Comparison of ENCODE assay signal across 1 cellular context in the genomic region with DNA sequence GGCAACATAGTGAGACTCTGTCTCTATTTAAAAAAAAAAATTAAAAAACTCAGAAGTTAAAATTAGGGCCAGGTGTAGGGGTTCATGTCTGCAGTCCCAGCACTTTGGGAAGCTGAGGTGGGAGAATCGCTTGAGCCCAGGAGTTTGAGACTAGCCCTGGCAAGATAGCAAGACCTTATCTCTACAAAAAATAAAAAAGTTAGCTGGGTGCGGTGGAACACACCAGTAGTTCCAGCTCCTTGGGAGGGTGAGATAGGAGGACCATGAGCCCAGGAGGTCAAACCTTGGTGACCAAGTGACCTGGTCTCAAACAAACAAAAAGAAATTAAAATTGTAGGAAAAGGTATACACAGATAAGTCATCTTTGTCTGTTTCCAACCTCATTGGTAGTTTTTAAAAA.
TF ChIP-seq lines count a peak whose summit lies in the region.

No MANE protein-coding gene starts in this region.

TF ChIP-seq in K562, 482 proteins besides CTCF, POLR2A, EP300 and RAD21 (continues in another document):
- no peak for TF ChIP-seq ZNF699 (CRISPR knock-in tag; IDR thresholded peaks at IDR 0.05; ENCODE audit: insufficient replicate concordance)
- TF ChIP-seq TAL1 (IDR thresholded peaks at IDR 0.05) = peak; percentile 88
- peak; percentile 71 for TF ChIP-seq KLF16 (IDR thresholded peaks at IDR 0.05)
- no peak for TF ChIP-seq ETS2 (tag; IDR thresholded peaks at IDR 0.05; ENCODE audit: borderline replicate concordance, poor library complexity, severe bottlenecking)
- no peak for TF ChIP-seq U2AF1 (optimal IDR thresholded peaks at IDR 0.05; ENCODE audit: low read depth, low read length)
- peak; percentile 53; the same call in 1 of the 2 replicates for TF ChIP-seq POLR2AphosphoS5 (IDR thresholded peaks at IDR 0.05; ENCODE audit: control insufficient read depth, insufficient read depth, low read depth, low read length)
- TF ChIP-seq SUPT5H (IDR thresholded peaks at IDR 0.05) = no peak
- no peak for TF ChIP-seq HNRNPH1 (optimal IDR thresholded peaks at IDR 0.05; ENCODE audit: low read depth, low read length)
- no peak for TF ChIP-seq RBM25 (IDR thresholded peaks at IDR 0.05; ENCODE audit: low read depth, low read length, severe bottlenecking)
- TF ChIP-seq CBX5 (IDR thresholded peaks at IDR 0.05; ENCODE audit: borderline replicate concordance, low read depth) = no peak
- peak; percentile 51 to 54; a peak in 2 of 4 replicates for TF ChIP-seq TRIM24 (IDR thresholded peaks at IDR 0.05)
- no peak for TF ChIP-seq ZNF174 (CRISPR knock-in tag; IDR thresholded peaks at IDR 0.05)
- peak in 1 of 2 experiments; percentile 68; a peak in 3 of 4 replicates for TF ChIP-seq KDM1A (IDR thresholded peaks at IDR 0.05)
- peak; percentile 91 for TF ChIP-seq TEAD4 (IDR thresholded peaks at IDR 0.05; ENCODE audit: low read length)
- no peak for TF ChIP-seq TEAD4 (CRISPR knock-in tag; IDR thresholded peaks at IDR 0.05; ENCODE audit: borderline replicate concordance)
- TF ChIP-seq NFIC (IDR thresholded peaks at IDR 0.05) = peak; percentile 62
- TF ChIP-seq, protein P1, sequence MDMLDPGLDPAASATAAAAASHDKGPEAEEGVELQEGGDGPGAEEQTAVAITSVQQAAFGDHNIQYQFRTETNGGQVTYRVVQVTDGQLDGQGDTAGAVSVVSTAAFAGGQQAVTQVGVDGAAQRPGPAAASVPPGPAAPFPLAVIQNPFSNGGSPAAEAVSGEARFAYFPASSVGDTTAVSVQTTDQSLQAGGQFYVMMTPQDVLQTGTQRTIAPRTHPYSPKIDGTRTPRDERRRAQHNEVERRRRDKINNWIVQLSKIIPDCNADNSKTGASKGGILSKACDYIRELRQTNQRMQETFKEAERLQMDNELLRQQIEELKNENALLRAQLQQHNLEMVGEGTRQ (CRISPR knock-in tag; IDR thresholded peaks at IDR 0.05) = no peak
- TF ChIP-seq, protein P2, sequence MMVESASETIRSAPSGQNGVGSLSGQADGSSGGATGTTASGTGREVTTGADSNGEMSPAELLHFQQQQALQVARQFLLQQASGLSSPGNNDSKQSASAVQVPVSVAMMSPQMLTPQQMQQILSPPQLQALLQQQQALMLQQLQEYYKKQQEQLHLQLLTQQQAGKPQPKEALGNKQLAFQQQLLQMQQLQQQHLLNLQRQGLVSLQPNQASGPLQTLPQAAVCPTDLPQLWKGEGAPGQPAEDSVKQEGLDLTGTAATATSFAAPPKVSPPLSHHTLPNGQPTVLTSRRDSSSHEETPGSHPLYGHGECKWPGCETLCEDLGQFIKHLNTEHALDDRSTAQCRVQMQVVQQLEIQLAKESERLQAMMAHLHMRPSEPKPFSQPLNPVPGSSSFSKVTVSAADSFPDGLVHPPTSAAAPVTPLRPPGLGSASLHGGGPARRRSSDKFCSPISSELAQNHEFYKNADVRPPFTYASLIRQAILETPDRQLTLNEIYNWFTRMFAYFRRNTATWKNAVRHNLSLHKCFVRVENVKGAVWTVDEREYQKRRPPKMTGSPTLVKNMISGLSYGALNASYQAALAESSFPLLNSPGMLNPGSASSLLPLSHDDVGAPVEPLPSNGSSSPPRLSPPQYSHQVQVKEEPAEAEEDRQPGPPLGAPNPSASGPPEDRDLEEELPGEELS (CRISPR knock-in tag; IDR thresholded peaks at IDR 0.05; ENCODE audit: borderline replicate concordance) = no peak
- no peak for TF ChIP-seq ZKSCAN1 (IDR thresholded peaks at IDR 0.05; ENCODE audit: low read depth, low read length)
- TF ChIP-seq POU5F1 (IDR thresholded peaks at IDR 0.05; ENCODE audit: borderline replicate concordance, low read depth, low read length, partially characterized antibody) = no peak
- no peak for TF ChIP-seq ELF4 (CRISPR knock-in tag; IDR thresholded peaks at IDR 0.05)
- no peak for TF ChIP-seq CCNT2 (IDR thresholded peaks at IDR 0.05; ENCODE audit: borderline replicate concordance, extremely low read depth, insufficient read length, low read depth, low read length)
- peak; percentile 54; the same call in 1 of the 2 replicates for TF ChIP-seq SMARCC2 (IDR thresholded peaks at IDR 0.05; ENCODE audit: low read depth)
- peak; percentile 78 for TF ChIP-seq SMARCA4 (IDR thresholded peaks at IDR 0.05)
- peak; percentile 91 for TF ChIP-seq ARID1B (IDR thresholded peaks at IDR 0.05)
- 0 out of 2 replicates have a peak, but pooled peaks have one; percentile 7 for TF ChIP-seq NFE2 (IDR thresholded peaks at IDR 0.05; ENCODE audit: low read depth)
- TF ChIP-seq, protein P3, sequence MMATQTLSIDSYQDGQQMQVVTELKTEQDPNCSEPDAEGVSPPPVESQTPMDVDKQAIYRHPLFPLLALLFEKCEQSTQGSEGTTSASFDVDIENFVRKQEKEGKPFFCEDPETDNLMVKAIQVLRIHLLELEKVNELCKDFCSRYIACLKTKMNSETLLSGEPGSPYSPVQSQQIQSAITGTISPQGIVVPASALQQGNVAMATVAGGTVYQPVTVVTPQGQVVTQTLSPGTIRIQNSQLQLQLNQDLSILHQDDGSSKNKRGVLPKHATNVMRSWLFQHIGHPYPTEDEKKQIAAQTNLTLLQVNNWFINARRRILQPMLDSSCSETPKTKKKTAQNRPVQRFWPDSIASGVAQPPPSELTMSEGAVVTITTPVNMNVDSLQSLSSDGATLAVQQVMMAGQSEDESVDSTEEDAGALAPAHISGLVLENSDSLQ (IDR thresholded peaks at IDR 0.05) = no peak
- no peak for TF ChIP-seq TCF7L2 (IDR thresholded peaks at IDR 0.05; ENCODE audit: low read depth, low read length)
- no peak for TF ChIP-seq NFATC3 (IDR thresholded peaks at IDR 0.05)
- TF ChIP-seq, protein P4, sequence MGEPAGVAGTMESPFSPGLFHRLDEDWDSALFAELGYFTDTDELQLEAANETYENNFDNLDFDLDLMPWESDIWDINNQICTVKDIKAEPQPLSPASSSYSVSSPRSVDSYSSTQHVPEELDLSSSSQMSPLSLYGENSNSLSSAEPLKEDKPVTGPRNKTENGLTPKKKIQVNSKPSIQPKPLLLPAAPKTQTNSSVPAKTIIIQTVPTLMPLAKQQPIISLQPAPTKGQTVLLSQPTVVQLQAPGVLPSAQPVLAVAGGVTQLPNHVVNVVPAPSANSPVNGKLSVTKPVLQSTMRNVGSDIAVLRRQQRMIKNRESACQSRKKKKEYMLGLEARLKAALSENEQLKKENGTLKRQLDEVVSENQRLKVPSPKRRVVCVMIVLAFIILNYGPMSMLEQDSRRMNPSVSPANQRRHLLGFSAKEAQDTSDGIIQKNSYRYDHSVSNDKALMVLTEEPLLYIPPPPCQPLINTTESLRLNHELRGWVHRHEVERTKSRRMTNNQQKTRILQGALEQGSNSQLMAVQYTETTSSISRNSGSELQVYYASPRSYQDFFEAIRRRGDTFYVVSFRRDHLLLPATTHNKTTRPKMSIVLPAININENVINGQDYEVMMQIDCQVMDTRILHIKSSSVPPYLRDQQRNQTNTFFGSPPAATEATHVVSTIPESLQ (CRISPR knock-in tag; IDR thresholded peaks at IDR 0.05) = no peak
- peak; percentile 56; the same call in 1 of the 2 replicates for TF ChIP-seq SMARCE1 (IDR thresholded peaks at IDR 0.05)
- peak; percentile 36; the same call in 1 of the 2 replicates for TF ChIP-seq STAT5A (IDR thresholded peaks at IDR 0.05; ENCODE audit: borderline replicate concordance, low read length)
- TF ChIP-seq, protein P5, sequence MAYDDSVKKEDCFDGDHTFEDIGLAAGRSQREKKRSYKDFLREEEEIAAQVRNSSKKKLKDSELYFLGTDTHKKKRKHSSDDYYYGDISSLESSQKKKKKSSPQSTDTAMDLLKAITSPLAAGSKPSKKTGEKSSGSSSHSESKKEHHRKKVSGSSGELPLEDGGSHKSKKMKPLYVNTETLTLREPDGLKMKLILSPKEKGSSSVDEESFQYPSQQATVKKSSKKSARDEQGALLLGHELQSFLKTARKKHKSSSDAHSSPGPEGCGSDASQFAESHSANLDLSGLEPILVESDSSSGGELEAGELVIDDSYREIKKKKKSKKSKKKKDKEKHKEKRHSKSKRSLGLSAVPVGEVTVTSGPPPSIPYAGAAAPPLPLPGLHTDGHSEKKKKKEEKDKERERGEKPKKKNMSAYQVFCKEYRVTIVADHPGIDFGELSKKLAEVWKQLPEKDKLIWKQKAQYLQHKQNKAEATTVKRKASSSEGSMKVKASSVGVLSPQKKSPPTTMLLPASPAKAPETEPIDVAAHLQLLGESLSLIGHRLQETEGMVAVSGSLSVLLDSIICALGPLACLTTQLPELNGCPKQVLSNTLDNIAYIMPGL (CRISPR knock-in tag; IDR thresholded peaks at IDR 0.05) = no peak
- TF ChIP-seq GABPB2 (CRISPR knock-in tag; conservative IDR thresholded peaks at IDR 0.05) = no peak
- TF ChIP-seq, protein P6, sequence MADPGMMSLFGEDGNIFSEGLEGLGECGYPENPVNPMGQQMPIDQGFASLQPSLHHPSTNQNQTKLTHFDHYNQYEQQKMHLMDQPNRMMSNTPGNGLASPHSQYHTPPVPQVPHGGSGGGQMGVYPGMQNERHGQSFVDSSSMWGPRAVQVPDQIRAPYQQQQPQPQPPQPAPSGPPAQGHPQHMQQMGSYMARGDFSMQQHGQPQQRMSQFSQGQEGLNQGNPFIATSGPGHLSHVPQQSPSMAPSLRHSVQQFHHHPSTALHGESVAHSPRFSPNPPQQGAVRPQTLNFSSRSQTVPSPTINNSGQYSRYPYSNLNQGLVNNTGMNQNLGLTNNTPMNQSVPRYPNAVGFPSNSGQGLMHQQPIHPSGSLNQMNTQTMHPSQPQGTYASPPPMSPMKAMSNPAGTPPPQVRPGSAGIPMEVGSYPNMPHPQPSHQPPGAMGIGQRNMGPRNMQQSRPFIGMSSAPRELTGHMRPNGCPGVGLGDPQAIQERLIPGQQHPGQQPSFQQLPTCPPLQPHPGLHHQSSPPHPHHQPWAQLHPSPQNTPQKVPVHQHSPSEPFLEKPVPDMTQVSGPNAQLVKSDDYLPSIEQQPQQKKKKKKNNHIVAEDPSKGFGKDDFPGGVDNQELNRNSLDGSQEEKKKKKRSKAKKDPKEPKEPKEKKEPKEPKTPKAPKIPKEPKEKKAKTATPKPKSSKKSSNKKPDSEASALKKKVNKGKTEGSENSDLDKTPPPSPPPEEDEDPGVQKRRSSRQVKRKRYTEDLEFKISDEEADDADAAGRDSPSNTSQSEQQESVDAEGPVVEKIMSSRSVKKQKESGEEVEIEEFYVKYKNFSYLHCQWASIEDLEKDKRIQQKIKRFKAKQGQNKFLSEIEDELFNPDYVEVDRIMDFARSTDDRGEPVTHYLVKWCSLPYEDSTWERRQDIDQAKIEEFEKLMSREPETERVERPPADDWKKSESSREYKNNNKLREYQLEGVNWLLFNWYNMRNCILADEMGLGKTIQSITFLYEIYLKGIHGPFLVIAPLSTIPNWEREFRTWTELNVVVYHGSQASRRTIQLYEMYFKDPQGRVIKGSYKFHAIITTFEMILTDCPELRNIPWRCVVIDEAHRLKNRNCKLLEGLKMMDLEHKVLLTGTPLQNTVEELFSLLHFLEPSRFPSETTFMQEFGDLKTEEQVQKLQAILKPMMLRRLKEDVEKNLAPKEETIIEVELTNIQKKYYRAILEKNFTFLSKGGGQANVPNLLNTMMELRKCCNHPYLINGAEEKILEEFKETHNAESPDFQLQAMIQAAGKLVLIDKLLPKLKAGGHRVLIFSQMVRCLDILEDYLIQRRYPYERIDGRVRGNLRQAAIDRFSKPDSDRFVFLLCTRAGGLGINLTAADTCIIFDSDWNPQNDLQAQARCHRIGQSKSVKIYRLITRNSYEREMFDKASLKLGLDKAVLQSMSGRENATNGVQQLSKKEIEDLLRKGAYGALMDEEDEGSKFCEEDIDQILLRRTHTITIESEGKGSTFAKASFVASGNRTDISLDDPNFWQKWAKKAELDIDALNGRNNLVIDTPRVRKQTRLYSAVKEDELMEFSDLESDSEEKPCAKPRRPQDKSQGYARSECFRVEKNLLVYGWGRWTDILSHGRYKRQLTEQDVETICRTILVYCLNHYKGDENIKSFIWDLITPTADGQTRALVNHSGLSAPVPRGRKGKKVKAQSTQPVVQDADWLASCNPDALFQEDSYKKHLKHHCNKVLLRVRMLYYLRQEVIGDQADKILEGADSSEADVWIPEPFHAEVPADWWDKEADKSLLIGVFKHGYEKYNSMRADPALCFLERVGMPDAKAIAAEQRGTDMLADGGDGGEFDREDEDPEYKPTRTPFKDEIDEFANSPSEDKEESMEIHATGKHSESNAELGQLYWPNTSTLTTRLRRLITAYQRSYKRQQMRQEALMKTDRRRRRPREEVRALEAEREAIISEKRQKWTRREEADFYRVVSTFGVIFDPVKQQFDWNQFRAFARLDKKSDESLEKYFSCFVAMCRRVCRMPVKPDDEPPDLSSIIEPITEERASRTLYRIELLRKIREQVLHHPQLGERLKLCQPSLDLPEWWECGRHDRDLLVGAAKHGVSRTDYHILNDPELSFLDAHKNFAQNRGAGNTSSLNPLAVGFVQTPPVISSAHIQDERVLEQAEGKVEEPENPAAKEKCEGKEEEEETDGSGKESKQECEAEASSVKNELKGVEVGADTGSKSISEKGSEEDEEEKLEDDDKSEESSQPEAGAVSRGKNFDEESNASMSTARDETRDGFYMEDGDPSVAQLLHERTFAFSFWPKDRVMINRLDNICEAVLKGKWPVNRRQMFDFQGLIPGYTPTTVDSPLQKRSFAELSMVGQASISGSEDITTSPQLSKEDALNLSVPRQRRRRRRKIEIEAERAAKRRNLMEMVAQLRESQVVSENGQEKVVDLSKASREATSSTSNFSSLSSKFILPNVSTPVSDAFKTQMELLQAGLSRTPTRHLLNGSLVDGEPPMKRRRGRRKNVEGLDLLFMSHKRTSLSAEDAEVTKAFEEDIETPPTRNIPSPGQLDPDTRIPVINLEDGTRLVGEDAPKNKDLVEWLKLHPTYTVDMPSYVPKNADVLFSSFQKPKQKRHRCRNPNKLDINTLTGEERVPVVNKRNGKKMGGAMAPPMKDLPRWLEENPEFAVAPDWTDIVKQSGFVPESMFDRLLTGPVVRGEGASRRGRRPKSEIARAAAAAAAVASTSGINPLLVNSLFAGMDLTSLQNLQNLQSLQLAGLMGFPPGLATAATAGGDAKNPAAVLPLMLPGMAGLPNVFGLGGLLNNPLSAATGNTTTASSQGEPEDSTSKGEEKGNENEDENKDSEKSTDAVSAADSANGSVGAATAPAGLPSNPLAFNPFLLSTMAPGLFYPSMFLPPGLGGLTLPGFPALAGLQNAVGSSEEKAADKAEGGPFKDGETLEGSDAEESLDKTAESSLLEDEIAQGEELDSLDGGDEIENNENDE (IDR thresholded peaks at IDR 0.05; ENCODE audit: low read depth, low read length) = no peak
- TF ChIP-seq NCOR1 (IDR thresholded peaks at IDR 0.05) = peak; percentile 83
- TF ChIP-seq, protein P7, sequence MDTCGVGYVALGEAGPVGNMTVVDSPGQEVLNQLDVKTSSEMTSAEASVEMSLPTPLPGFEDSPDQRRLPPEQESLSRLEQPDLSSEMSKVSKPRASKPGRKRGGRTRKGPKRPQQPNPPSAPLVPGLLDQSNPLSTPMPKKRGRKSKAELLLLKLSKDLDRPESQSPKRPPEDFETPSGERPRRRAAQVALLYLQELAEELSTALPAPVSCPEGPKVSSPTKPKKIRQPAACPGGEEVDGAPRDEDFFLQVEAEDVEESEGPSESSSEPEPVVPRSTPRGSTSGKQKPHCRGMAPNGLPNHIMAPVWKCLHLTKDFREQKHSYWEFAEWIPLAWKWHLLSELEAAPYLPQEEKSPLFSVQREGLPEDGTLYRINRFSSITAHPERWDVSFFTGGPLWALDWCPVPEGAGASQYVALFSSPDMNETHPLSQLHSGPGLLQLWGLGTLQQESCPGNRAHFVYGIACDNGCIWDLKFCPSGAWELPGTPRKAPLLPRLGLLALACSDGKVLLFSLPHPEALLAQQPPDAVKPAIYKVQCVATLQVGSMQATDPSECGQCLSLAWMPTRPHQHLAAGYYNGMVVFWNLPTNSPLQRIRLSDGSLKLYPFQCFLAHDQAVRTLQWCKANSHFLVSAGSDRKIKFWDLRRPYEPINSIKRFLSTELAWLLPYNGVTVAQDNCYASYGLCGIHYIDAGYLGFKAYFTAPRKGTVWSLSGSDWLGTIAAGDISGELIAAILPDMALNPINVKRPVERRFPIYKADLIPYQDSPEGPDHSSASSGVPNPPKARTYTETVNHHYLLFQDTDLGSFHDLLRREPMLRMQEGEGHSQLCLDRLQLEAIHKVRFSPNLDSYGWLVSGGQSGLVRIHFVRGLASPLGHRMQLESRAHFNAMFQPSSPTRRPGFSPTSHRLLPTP (IDR thresholded peaks at IDR 0.05; ENCODE audit: borderline replicate concordance, extremely low read depth, insufficient read length) = no peak
- no peak for TF ChIP-seq CBX8 (IDR thresholded peaks at IDR 0.05; ENCODE audit: borderline replicate concordance, extremely low read depth, low read depth, low read length, poor library complexity, severe bottlenecking)
